Comparison of ENCODE assay signal across 2 cellular contexts in genomic region chr2:217753460-217754200, GRCh38.
TF ChIP-seq lines count a peak whose summit lies in the region.

No MANE protein-coding gene starts in this region.

TF ChIP-seq in HepG2, 621 proteins besides CTCF, POLR2A, EP300 and RAD21:
- TF ChIP-seq ZNF629 (CRISPR knock-in tag; conservative IDR thresholded peaks at IDR 0.05): peak; percentile 70
- 0 out of 2 replicates have a peak, but pooled peaks have one; percentile 43 for TF ChIP-seq ZMYM3 (CRISPR knock-in tag; IDR thresholded peaks at IDR 0.05)
- no peak for TF ChIP-seq CHD2 (IDR thresholded peaks at IDR 0.05; ENCODE audit: low read depth, low read length)
- TF ChIP-seq MZF1 (CRISPR knock-in tag; IDR thresholded peaks at IDR 0.05; ENCODE audit: borderline replicate concordance): no peak
- TF ChIP-seq MED13 (CRISPR knock-in tag; IDR thresholded peaks at IDR 0.05): no peak
- no peak for TF ChIP-seq STAT5B (CRISPR knock-in tag; IDR thresholded peaks at IDR 0.05)

TF ChIP-seq in H1, 55 proteins besides CTCF, POLR2A, EP300 and RAD21:
- TF ChIP-seq KDM1A (IDR thresholded peaks at IDR 0.05; ENCODE audit: borderline replicate concordance, low read length): peak; percentile 71; the same call in 1 of the 2 replicates
- TF ChIP-seq KDM5A (IDR thresholded peaks at IDR 0.05; ENCODE audit: low read length): no peak
